In the genomic region with DNA sequence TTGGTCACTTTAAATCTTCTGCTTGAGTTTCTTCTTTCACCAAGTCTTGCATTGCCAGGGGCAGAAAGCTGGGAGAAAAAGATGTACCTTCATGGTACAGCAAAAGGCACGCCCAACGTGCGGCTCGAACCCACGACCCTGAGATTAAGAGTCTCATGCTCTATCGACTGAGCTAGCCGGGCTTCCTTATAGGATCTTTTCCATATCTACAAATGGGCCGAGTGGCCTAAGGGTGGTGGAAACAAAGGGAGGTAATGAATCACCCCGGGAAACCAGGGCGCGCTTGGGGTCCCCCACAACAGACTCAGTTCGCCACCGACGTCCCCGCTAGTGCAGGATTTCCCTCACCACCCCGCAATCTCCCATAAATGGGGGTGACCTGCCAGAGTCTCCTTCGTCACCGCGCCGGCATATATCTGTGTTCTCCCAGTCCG, we compare ENCODE assay signal across 18 cellular contexts. TPM values are rescaled to one million over a fixed set of nuclear protein-coding genes. Genes with fewer than 3 reads are reported as not detected.
DNase-seq lines count a peak whose midpoint lies in the region; ATAC-seq and TF ChIP-seq lines count a peak whose summit lies in the region.
"Had no signal": no experiment of that assay in that cellular context is flagged by ENCODE, and none has a peak within 500 bp of the region (broad histone marks: within the 10 kb centered on the region; RNA-seq: fewer than 3 reads in every experiment).

No MANE protein-coding gene starts in this region.

- TF ChIP-seq CTCF in Panc1 (IDR thresholded peaks at IDR 0.05), result no peak
- TF ChIP-seq CTCF in foreskin keratinocyte (conservative IDR thresholded peaks at IDR 0.05), result no peak

- no peaks in the 10 kb centered on the region for H3K36me3 ChIP-seq in Panc1 (ENCODE audit: control insufficient read depth, insufficient read depth, low read length)
- H3K36me3 ChIP-seq: prostate gland had no signal

- intact Hi-C loops in Panc1 (cut with micrococcal nuclease; ENCODE audit: unreplicated experiment), result no loop called here

- H3K9me3 ChIP-seq in Panc1 (ENCODE audit: control insufficient read depth, insufficient read depth, low read depth, low read length), result no peaks in the 10 kb centered on the region
- H3K9me3 ChIP-seq: prostate gland had no signal

- POLR2A ChIA-PET in Panc1 (lab: Charles Lee), result no interaction called here

- CTCF ChIA-PET in Panc1 (lab: Charles Lee), result no interaction called here

- in situ Hi-C loops in Panc1 (cut with HindIII; ENCODE audit: low pct_unique_long_range_greater_than_20kb, low sequenced_read_pairs), result no loop called here

- H3K4me1 ChIP-seq in Panc1 (ENCODE audit: control insufficient read depth, insufficient read depth, low read length) (0 out of 2 replicates have a peak, but pooled peaks cover 6% of the 10 kb centered on the region), foreskin keratinocyte (no peaks in the 10 kb centered on the region)

- peak overlapping the region in 1 of 2 experiments; percentile 15; a peak in 3 of 4 replicates for H3K4me3 ChIP-seq in Panc1 (ENCODE audit: low read depth in 2 of 2, low read length in 2 of 2)
- H3K4me3 ChIP-seq: prostate gland had no signal

- peak; percentile 54 for DNase-seq in stimulated activated CD4-positive, alpha-beta T cell treated with anti-CD3 and anti-CD28 coated beads, Interleukin-15, amount 100 ng/mL, for 24 hours
- no peak for DNase-seq in stimulated activated CD4-positive, alpha-beta T cell treated with anti-CD3 and anti-CD28 coated beads, Interleukin-12 subunit alpha, Interleukin-12 subunit beta, amount 100 ng/mL, for 4 hours
- DNase-seq in Panc1 (ENCODE audit: low read depth, low spot score) (no peak), foreskin keratinocyte (peak in 1 of 2 donors; percentile 50), left lobe of liver (ENCODE audit: low spot score) (no peak), H4 (ENCODE audit: low spot score) (no peak), CD1c-positive myeloid dendritic cell (ENCODE audit: extremely low spot score) (no peak)
- DNase-seq: GDM1; NCI-H1694 treated with DMSO at 0.1 percent for 48 hours; NCI-H774; Right ventricle myocardium superior; stimulated activated CD4-positive, alpha-beta T cell treated with anti-CD3 and anti-CD28 coated beads, Interleukin-2, amount 100 ng/mL, for 48 hours; T1000 had no signal

- ATAC-seq in Panc1 (peak; percentile 42), foreskin keratinocyte (peak; percentile 3), left lobe of liver (no peak), HG02884 (IDR thresholded peaks at IDR 0.05; ENCODE audit: unreplicated experiment) (no peak)
- ATAC-seq: stimulated activated memory B cell treated with anti-CD40 and anti-IgM and Interleukin-4, amounts not matched to agents 10 μg/mL and 1 μg/mL and 100 μg/mL, for 72 hours had no signal

- H3K27me3 ChIP-seq in Panc1 (ENCODE audit: control insufficient read depth, insufficient read depth, low read length), result no peaks in the 10 kb centered on the region
- H3K27me3 ChIP-seq in foreskin keratinocyte, result peaks cover 2% of the 10 kb centered on the region

- no peak overlapping the region for H3K27ac ChIP-seq in Panc1 (ENCODE audit: low read length)
- H3K27ac ChIP-seq in foreskin keratinocyte, result no peak overlapping the region
- H3K27ac ChIP-seq: prostate gland had no signal

- no TSS peak for BruUV-seq in Panc1 (replicated peaks; lab: Mats Ljungman, UMichigan)

RNA-seq across cellular contexts. Expression of a gene that starts 7.5 kb away (rescaled TPM):
- total RNA-seq in Panc1 (2021; ENCODE audit: unreplicated experiment) (0.26 TPM), foreskin keratinocyte (0.25 and 0.44 TPM in 2 replicates), left lobe of liver (not detected)
- 0.63 TPM for polyA plus RNA-seq in Panc1 (2012; ENCODE audit: insufficient read length)
- 0.07 TPM in 1 of 2 replicates, not detected in the other for polyA plus RNA-seq in foreskin keratinocyte
- total RNA-seq in H4 (2014; rRNA removed; shearing (Covaris generic)), result 0.81 TPM in 1 of 2 replicates, not detected in the other
- total RNA-seq: aorta, kidney epithelial cell, prostate gland, Right ventricle myocardium superior had no signal
- polyA plus RNA-seq: aorta had no signal

RNA-seq across cellular contexts. Expression of a gene that starts 45.6 kb away (rescaled TPM):
- total RNA-seq in Panc1 (2021; ENCODE audit: unreplicated experiment) (12.3 TPM), foreskin keratinocyte (4.4 and 5.4 TPM in 2 replicates), left lobe of liver (2.7 TPM)
- polyA plus RNA-seq in Panc1 (2012; ENCODE audit: insufficient read length), result 19.1 TPM
- polyA plus RNA-seq in foreskin keratinocyte, result 5.7 and 6.5 TPM in 2 replicates
- total RNA-seq in H4 (2014; rRNA removed; shearing (Covaris generic)), result 2.0 and 3.9 TPM in 2 replicates

RNA-seq across cellular contexts. Expression of a gene that starts 54.5 kb away (rescaled TPM):
- total RNA-seq in Panc1 (2021; ENCODE audit: unreplicated experiment), result 12.4 TPM
- 6.8 TPM for polyA plus RNA-seq in Panc1 (2012; ENCODE audit: insufficient read length)
- total RNA-seq in foreskin keratinocyte, result 6.8 and 8.7 TPM in 2 replicates
- polyA plus RNA-seq in foreskin keratinocyte, result 2.6 and 2.8 TPM in 2 replicates
- 2.2 TPM for total RNA-seq in left lobe of liver
- total RNA-seq in H4 (2014; rRNA removed; shearing (Covaris generic)), result 11.5 and 11.8 TPM in 2 replicates

Comparison
In these comparisons a context has a peak if more than half of its experiments do, and no peak if none do; other contexts are left out.
1. ATAC-seq: peak in Panc1 (single experiment) and foreskin keratinocyte (single experiment); none in left lobe of liver (single experiment) and HG02884 (single experiment).